ENCODE assay signal across 1 cellular context in genomic region chr2:112047537-112048235, GRCh38.
TF ChIP-seq lines count a peak whose summit lies in the region.

No MANE protein-coding gene starts in this region.

TF ChIP-seq in K562, 482 proteins besides CTCF, POLR2A, EP300 and RAD21 (continues in another document):
- TF ChIP-seq CBFB (CRISPR knock-in tag; IDR thresholded peaks at IDR 0.05) (no peak), CEBPZ (IDR thresholded peaks at IDR 0.05; ENCODE audit: borderline replicate concordance, low read depth, low read length) (no peak), TSC22D4 (tag; IDR thresholded peaks at IDR 0.05) (no peak), ZNF282 (CRISPR knock-in tag; IDR thresholded peaks at IDR 0.05) (no peak), CBX3 (IDR thresholded peaks at IDR 0.05; ENCODE audit: borderline replicate concordance in 1 of 2, low read length in 2 of 2) (no peak), ZNF134 (CRISPR knock-in tag; conservative IDR thresholded peaks at IDR 0.05) (no peak), ZKSCAN3 (CRISPR knock-in tag; IDR thresholded peaks at IDR 0.05) (no peak), ZNF316 (IDR thresholded peaks at IDR 0.05) (no peak), ZNF41 (CRISPR knock-in tag; conservative IDR thresholded peaks at IDR 0.05) (no peak), SRSF1 (IDR thresholded peaks at IDR 0.05; ENCODE audit: low read depth, low read length) (no peak), THRA (IDR thresholded peaks at IDR 0.05) (no peak), SMAD1 (IDR thresholded peaks at IDR 0.05; ENCODE audit: low read depth, low read length, partially characterized antibody) (no peak), BRF1 (IDR thresholded peaks at IDR 0.05; ENCODE audit: borderline replicate concordance, extremely low read depth, insufficient read length) (no peak), MXD1 (CRISPR knock-in tag; IDR thresholded peaks at IDR 0.05; ENCODE audit: borderline replicate concordance, poor library complexity, severe bottlenecking) (no peak), HNRNPUL1 (IDR thresholded peaks at IDR 0.05; ENCODE audit: low read length) (no peak), GABPB1 (CRISPR knock-in tag; IDR thresholded peaks at IDR 0.05) (no peak), IRF2 (CRISPR knock-in tag; IDR thresholded peaks at IDR 0.05) (no peak), GATAD2A (IDR thresholded peaks at IDR 0.05) (no peak), BACH1 (tag; IDR thresholded peaks at IDR 0.05) (no peak), CHD7 (IDR thresholded peaks at IDR 0.05; ENCODE audit: low read depth, low read length) (peak; percentile 71), NR2C1 (IDR thresholded peaks at IDR 0.05) (no peak), NR2C1 (tag; IDR thresholded peaks at IDR 0.05) (no peak), KLF16 (IDR thresholded peaks at IDR 0.05) (no peak), RB1 (IDR thresholded peaks at IDR 0.05; ENCODE audit: low read depth) (no peak), ZNF175 (CRISPR knock-in tag; IDR thresholded peaks at IDR 0.05; ENCODE audit: low read depth) (no peak), POLR3A (IDR thresholded peaks at IDR 0.05; ENCODE audit: borderline replicate concordance, extremely low read depth, insufficient read depth, insufficient read length) (no peak), ZNF3 (CRISPR knock-in tag; IDR thresholded peaks at IDR 0.05) (no peak), CHD1 (IDR thresholded peaks at IDR 0.05; ENCODE audit: low read length) (no peak), COPS2 (conservative IDR thresholded peaks at IDR 0.05) (no peak), RFX5 (IDR thresholded peaks at IDR 0.05; ENCODE audit: low read depth, low read length) (no peak), CREB5 (CRISPR knock-in tag; IDR thresholded peaks at IDR 0.05) (no peak), ARHGAP35 (IDR thresholded peaks at IDR 0.05; ENCODE audit: partially characterized antibody) (no peak), JUN (IDR thresholded peaks at IDR 0.05; ENCODE audit: borderline replicate concordance, low read depth, low read length) (no peak), JUN (CRISPR knock-in tag; IDR thresholded peaks at IDR 0.05; ENCODE audit: borderline replicate concordance) (no peak), ZNF184 (CRISPR knock-in tag; IDR thresholded peaks at IDR 0.05) (no peak), NCOA4 (IDR thresholded peaks at IDR 0.05; ENCODE audit: partially characterized antibody) (no peak), DLX4 (CRISPR knock-in tag; IDR thresholded peaks at IDR 0.05) (no peak), SAFB (IDR thresholded peaks at IDR 0.05; ENCODE audit: borderline replicate concordance, low read depth, low read length) (no peak), HNRNPK (IDR thresholded peaks at IDR 0.05; ENCODE audit: low read depth, low read length, poor library complexity, severe bottlenecking) (no peak), SRSF7 (optimal IDR thresholded peaks at IDR 0.05; ENCODE audit: low read depth, low read length) (no peak), NR2C2 (CRISPR knock-in tag; IDR thresholded peaks at IDR 0.05) (no peak), NR2C2 (tag; IDR thresholded peaks at IDR 0.05) (no peak), USF1 (CRISPR knock-in tag; IDR thresholded peaks at IDR 0.05) (no peak), HDAC6 (IDR thresholded peaks at IDR 0.05; ENCODE audit: low read depth, low read length) (no peak), HNRNPH1 (optimal IDR thresholded peaks at IDR 0.05; ENCODE audit: low read depth, low read length) (no peak), EWSR1 (IDR thresholded peaks at IDR 0.05; ENCODE audit: borderline replicate concordance, low read depth, partially characterized antibody) (no peak), MNT (conservative IDR thresholded peaks at IDR 0.05) (0 out of 4 replicates have a peak, but pooled peaks of 1 of the 2 experiments have one; percentile 27), RBM17 (IDR thresholded peaks at IDR 0.05; ENCODE audit: borderline replicate concordance, low read depth, low read length) (no peak), ZNF121 (CRISPR knock-in tag; conservative IDR thresholded peaks at IDR 0.05) (no peak)
